In genomic region chr3:20552605-20553275, GRCh38 we compare ENCODE assay signal across 1 cellular context.
TF ChIP-seq lines count a peak whose summit lies in the region.

No MANE protein-coding gene starts in this region.

TF ChIP-seq in K562, 482 proteins besides CTCF, POLR2A, EP300 and RAD21 (continued from another document):
- TF ChIP-seq ZNF318 (IDR thresholded peaks at IDR 0.05; ENCODE audit: borderline replicate concordance in 1 of 2, low read depth in 1 of 2) (no peak), KLF6 (CRISPR knock-in tag; IDR thresholded peaks at IDR 0.05; ENCODE audit: borderline replicate concordance) (no peak), ZBTB43 (CRISPR knock-in tag; IDR thresholded peaks at IDR 0.05) (no peak)
TF ChIP-seq in K562: peak in this region for 0.
